In genomic region chr7:149622444-149623210, GRCh38 we compare ENCODE assay signal across 7 cellular contexts.
A peak's percentile ranks its signal among the peaks of the same experiment; 100 is the strongest.
DNase-seq lines count a peak whose midpoint lies in the region; FAIRE-seq and TF ChIP-seq lines count a peak whose summit lies in the region.

No MANE protein-coding gene starts in this region.

- peaks cover 59% of the 10 kb centered on the region for H3K79me2 ChIP-seq in GM23248 (ENCODE audit: insufficient read depth)

- CTCF ChIA-PET in RWPE1 (lab: Yijun Ruan, JAX), result interaction anchor here (0.6 kb wide), 1 partner anchor 100 kb away, joined by 3 read pairs; no protein-coding TSS in a partner anchor

- H3K9me3 ChIP-seq in GM23248 (ENCODE audit: low read depth) (no peaks in the 10 kb centered on the region), kidney (ENCODE audit: control insufficient read depth in 1 of 2, low read length in 2 of 2) (no peaks in the 10 kb centered on the region)
- H3K9me3 ChIP-seq in effector memory CD4-positive, alpha-beta T cell (ENCODE audit: control insufficient read depth, low read length), result no peaks in the 10 kb centered on the region

- in situ Hi-C loops in GM23248 (cut with MboI), result no loop called here

- H2AFZ ChIP-seq in GM23248, result no peak overlapping the region

- DNase-seq in GM23248, result no peak
- DNase-seq in RWPE1 (ENCODE audit: low spot score), result no peak
- DNase-seq in epithelial cell of proximal tubule (ENCODE audit: low read depth), result no peak
- DNase-seq in skeletal muscle cell (ENCODE audit: low read depth), result no peak
- no peak for DNase-seq in SKM-1 treated with dmso at 0.1 percent for 144 hours (lab: John Stamatoyannopoulos, UW; ENCODE audit: unreplicated experiment)
- no peak for DNase-seq in effector memory CD4-positive, alpha-beta T cell
- DNase-seq in kidney, result no peak

- peak overlapping the region; percentile 87 for H3K9ac ChIP-seq in GM23248
- peak overlapping the region in 1 of 2 donors; percentile 49 for H3K9ac ChIP-seq in kidney (ENCODE audit: low read length in 2 of 2)

- H3K36me3 ChIP-seq in GM23248 (ENCODE audit: low read depth) (peaks cover 18% of the 10 kb centered on the region), kidney (ENCODE audit: control insufficient read depth in 1 of 2, insufficient read depth in 2 of 2, low read length in 2 of 2) (peaks cover 16 to 27% of the 10 kb centered on the region in 2 donors)
- peaks cover 29% of the 10 kb centered on the region for H3K36me3 ChIP-seq in effector memory CD4-positive, alpha-beta T cell (ENCODE audit: control insufficient read depth, insufficient read depth, low read length)

- no peaks in the 10 kb centered on the region for H4K20me1 ChIP-seq in GM23248 (ENCODE audit: insufficient read depth)

- H3K27ac ChIP-seq in GM23248, result peak overlapping the region; percentile 40
- peak overlapping the region; percentile 84; the same call in 1 of the 2 replicates for H3K27ac ChIP-seq in RWPE1
- no peak overlapping the region for H3K27ac ChIP-seq in effector memory CD4-positive, alpha-beta T cell (ENCODE audit: insufficient read depth, low read length, poor library complexity, severe bottlenecking)
- H3K27ac ChIP-seq in kidney (ENCODE audit: low read depth in 2 of 2, low read length in 2 of 2), result no peak overlapping the region

- H3K4me3 ChIP-seq in GM23248, result peak overlapping the region; percentile 83
- H3K4me3 ChIP-seq in epithelial cell of proximal tubule (ENCODE audit: low read depth, low read length), result peak overlapping the region; percentile 91
- H3K4me3 ChIP-seq in skeletal muscle cell (ENCODE audit: low read depth, low read length), result peak overlapping the region; percentile 66
- H3K4me3 ChIP-seq in effector memory CD4-positive, alpha-beta T cell (ENCODE audit: insufficient read depth, low read depth, low read length, poor library complexity, severe bottlenecking), result no peak overlapping the region
- H3K4me3 ChIP-seq in kidney (ENCODE audit: low read length in 2 of 2), result peak overlapping the region in 1 of 2 donors; percentile 88

- intact Hi-C loops in kidney (cut with DNase I), result no loop called here

- no peaks in the 10 kb centered on the region for H3K9me2 ChIP-seq in GM23248 (ENCODE audit: insufficient read depth)

- no peaks in the 10 kb centered on the region for H3K27me3 ChIP-seq in GM23248 (replicated peaks; ENCODE audit: insufficient read depth)
- H3K27me3 ChIP-seq in effector memory CD4-positive, alpha-beta T cell (replicated peaks; ENCODE audit: control insufficient read depth, insufficient read depth, low read length, poor library complexity, severe bottlenecking), result no peaks in the 10 kb centered on the region

- H3K4me2 ChIP-seq in GM23248 (ENCODE audit: unreplicated experiment), result peak overlapping the region; percentile 78

- POLR2A ChIA-PET in RWPE1 (lab: Yijun Ruan, JAX; ENCODE audit: low non-redundant PET), result no interaction called here

- FAIRE-seq in kidney (lab: Jason Lieb, UNC), result no peak

- peaks cover 6% of the 10 kb centered on the region; the same call in 1 of the 2 replicates for H3F3A ChIP-seq in GM23248 (ENCODE audit: insufficient read depth)

- H3K4me1 ChIP-seq in GM23248 (ENCODE audit: insufficient read depth) (peaks cover 12% of the 10 kb centered on the region), kidney (ENCODE audit: control insufficient read depth in 1 of 2, insufficient read depth in 1 of 2, low read depth in 1 of 2, low read length in 2 of 2) (peaks cover 8 to 15% of the 10 kb centered on the region in 2 donors)
- peaks cover 26% of the 10 kb centered on the region for H3K4me1 ChIP-seq in effector memory CD4-positive, alpha-beta T cell (ENCODE audit: control insufficient read depth, insufficient read depth, low read length, poor library complexity, severe bottlenecking)

- WGBS in GM23248 (ENCODE audit: low coverage in 1 of 2, low lambda C conversion rate in 2 of 2, missing lambda C conversion rate in 2 of 2), 2 experiments, result 56 to 63% methylated on average over 10 of the region's 10 CpGs

- TF ChIP-seq CTCF in RWPE1 (conservative IDR thresholded peaks at IDR 0.05; ENCODE audit: low read depth) (no peak), epithelial cell of proximal tubule (conservative IDR thresholded peaks at IDR 0.05; ENCODE audit: low read depth, low read length) (no peak), kidney (IDR thresholded peaks at IDR 0.05; ENCODE audit: borderline replicate concordance, extremely low read depth, insufficient read depth) (no peak)

Comparison
In these comparisons a context has a peak if more than half of its experiments do, and no peak if none do; other contexts are left out.
1. H3K27ac ChIP-seq: peak in GM23248 (single experiment) and RWPE1 (single experiment); none in effector memory CD4-positive, alpha-beta T cell (single experiment) and kidney (0 of 2).